Comparison of ENCODE assay signal across 8 cellular contexts in the genomic region with DNA sequence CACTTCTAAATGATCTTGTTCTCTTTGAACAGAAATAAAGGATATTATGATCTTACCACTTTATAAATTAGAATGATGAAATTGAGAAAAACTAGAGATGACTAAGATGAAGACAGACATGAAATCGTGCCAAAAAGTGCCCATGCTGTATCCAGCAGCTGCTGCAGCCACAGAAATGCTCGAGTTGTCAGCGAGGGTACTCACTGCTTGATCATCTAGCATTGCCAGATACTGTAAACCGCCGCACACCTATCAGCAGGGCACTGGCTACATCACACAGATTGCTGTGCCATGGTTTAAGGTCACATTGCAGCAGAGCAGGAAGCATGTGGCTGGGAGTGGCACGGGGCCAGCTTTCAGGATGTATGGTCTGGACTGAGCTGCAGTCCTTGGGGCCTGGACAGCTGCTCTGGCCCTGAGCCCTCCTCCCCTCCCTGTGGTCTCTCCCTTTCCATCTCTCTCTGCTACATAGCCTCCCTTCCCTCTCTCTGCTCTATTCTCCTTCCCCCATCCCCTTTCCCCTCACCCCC. TPM values are rescaled to one million over a fixed set of nuclear protein-coding genes. Genes with fewer than 3 reads are reported as not detected.
DNase-seq lines count a peak whose midpoint lies in the region; ATAC-seq and TF ChIP-seq lines count a peak whose summit lies in the region.

No MANE protein-coding gene starts in this region.

- no peaks in the 10 kb centered on the region for H3K79me2 ChIP-seq in osteoblast (ENCODE audit: insufficient read depth, low read length)

- peaks cover 2% of the 10 kb centered on the region for H3K27me3 ChIP-seq in osteoblast (ENCODE audit: insufficient read depth, low read length)

- peak overlapping the region; percentile 76 for H3K4me2 ChIP-seq in osteoblast (ENCODE audit: insufficient read depth, low read length)

- peak overlapping the region; percentile 36 for H3K4me3 ChIP-seq in osteoblast (ENCODE audit: insufficient read depth, low read length)

- ATAC-seq in HG03280 (IDR thresholded peaks at IDR 0.05; ENCODE audit: unreplicated experiment): no peak
- ATAC-seq in GM19455 (IDR thresholded peaks at IDR 0.05; ENCODE audit: unreplicated experiment): no peak
- no peak for ATAC-seq in GM18909 (IDR thresholded peaks at IDR 0.05; ENCODE audit: poor library complexity, unreplicated experiment)

- peak; percentile 77 for DNase-seq in Daoy (ENCODE audit: low read depth)
- DNase-seq in NCI-H2029 treated with DMSO at 0.1 percent for 48 hours (lab: John Stamatoyannopoulos, UW): peak; percentile 26
- DNase-seq in cerebellar cortex (ENCODE audit: low spot score): peak; percentile 76
- peak; percentile 90 for DNase-seq in osteoblast (ENCODE audit: insufficient read length, low spot score, missing footprints)
- no peak for DNase-seq in activated CD4-positive, CD25-positive, alpha-beta regulatory T cell treated with anti-CD3 and anti-CD28 coated beads, Interleukin-2, amount 50 U/mL, for 72 hours

- no peak for TF ChIP-seq CTCF in osteoblast (IDR thresholded peaks at IDR 0.05; ENCODE audit: extremely low read depth, low read depth, low read length)

- peaks cover 2% of the 10 kb centered on the region for H4K20me1 ChIP-seq in osteoblast (ENCODE audit: insufficient read depth, low read length)

- H3K27ac ChIP-seq in osteoblast (ENCODE audit: low read depth, low read length): peak overlapping the region; percentile 61

- H3K36me3 ChIP-seq in osteoblast (ENCODE audit: insufficient read depth, low read length): no peaks in the 10 kb centered on the region

- peaks cover 32% of the 10 kb centered on the region for H3K4me1 ChIP-seq in osteoblast (ENCODE audit: insufficient read depth, low read length)

- no peaks in the 10 kb centered on the region for H3K9me3 ChIP-seq in osteoblast (ENCODE audit: low read depth, low read length)

- no peak overlapping the region for H2AFZ ChIP-seq in osteoblast (ENCODE audit: low read length)

RNA-seq across cellular contexts. Expression of a gene that starts 51.0 kb away (rescaled TPM):
- total RNA-seq in Daoy (2014; rRNA removed; shearing (Covaris generic)): 6.1 and 7.8 TPM in 2 replicates
- total RNA-seq in osteoblast: 11.2 and 14.5 TPM in 2 replicates

RNA-seq across cellular contexts. Expression of a gene that starts 60.0 kb away (rescaled TPM):
- total RNA-seq in Daoy (2014; rRNA removed; shearing (Covaris generic)): 6.2 and 7.9 TPM in 2 replicates
- 0.88 and 1.8 TPM in 2 replicates for total RNA-seq in osteoblast
